29 cellular contexts compared by ENCODE assay signal in the genomic region with DNA sequence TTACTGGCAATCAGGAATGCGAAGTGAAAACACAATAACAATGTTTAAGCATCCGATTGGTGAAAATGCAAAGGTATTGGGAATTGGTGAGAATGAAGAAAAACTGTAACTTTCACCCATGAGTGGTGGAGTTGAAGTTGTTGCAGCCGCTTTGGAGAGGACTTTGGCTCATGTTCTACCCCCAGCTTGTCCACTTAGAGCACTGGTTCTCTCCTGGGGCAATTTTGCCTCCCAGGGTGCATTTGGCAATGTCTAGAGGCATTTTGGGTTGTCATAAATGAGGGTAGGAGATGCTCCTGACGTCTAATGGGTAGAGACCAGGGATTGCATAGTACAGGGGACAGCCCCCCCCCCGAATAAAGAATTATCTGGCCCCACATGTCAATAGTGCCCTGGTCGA.
"Had no signal": no experiment of that assay in that cellular context is flagged by ENCODE, and none has a peak within 500 bp of the region (broad histone marks: within the 10 kb centered on the region; RNA-seq: fewer than 3 reads in every experiment).

No MANE protein-coding gene starts in this region.

- H3K9me3 ChIP-seq: adrenal gland, body of pancreas, breast epithelium had no signal

- H3K4me3 Mint-ChIP-seq: activated CD8-positive, alpha-beta T cell treated with anti-CD3 and anti-CD28 coated beads for 36 hours; activated naive CD4-positive, alpha-beta T cell treated with anti-CD3 and anti-CD28 coated beads for 36 hours; activated T-cell treated with anti-CD3 and anti-CD28 coated beads, Interleukin-2, amount 50 U/mL, for 4 hours; activated T-helper 1 cell treated with anti-CD3 and anti-CD28 coated beads, Interleukin-12 subunit alpha, Interleukin-12 subunit beta, Interleukin-2, Interleukin-4 antibody, amounts not matched to agents 30 ng/mL and 10 ng/mL and 1 ng/mL, durations not matched to agents 14 hours and 24 hours and 36 hours had no signal

- H3K27me3 ChIP-seq: adrenal gland, body of pancreas, breast epithelium had no signal

- DNase-seq: activated CD4-positive, alpha-beta T cell treated with anti-CD3 and anti-CD28 coated beads for 1 hour; activated CD4-positive, alpha-beta T cell treated with anti-CD3 and anti-CD28 coated beads for 48 hours; activated CD4-positive, CD25-positive, alpha-beta regulatory T cell; activated CD8-positive, alpha-beta T cell treated with anti-CD3 and anti-CD28 coated beads for 36 hours; activated gamma-delta T cell treated with Interleukin-2 at 50 U/mL for 16 hours; activated naive CD4-positive, alpha-beta T cell treated with anti-CD3 and anti-CD28 coated beads for 36 hours; activated T-cell treated with anti-CD3 and anti-CD28 coated beads for 4 hours; activated T-cell treated with anti-CD3 and anti-CD28 coated beads, Interleukin-2, amount 50 U/mL, for 4 hours; body of pancreas; Karpas-422; KBM-7; NCI-H1048; NCI-H1105 treated with DMSO at 0.1 percent for 48 hours; NCI-H1436; NCI-H1694; NCI-H1930; NCI-H2081 treated with DMSO at 0.1 percent for 48 hours; NCI-H226; NCI-H526; NCI-H748 treated with DMSO at 0.1 percent for 48 hours; OCI-M1; Right ventricle myocardium superior; T1000; WERI-Rb-1 had no signal

- H3K36me3 Mint-ChIP-seq: activated naive CD4-positive, alpha-beta T cell treated with anti-CD3 and anti-CD28 coated beads, Interleukin-2, amount 50 U/mL, for 72 hours had no signal

- H3K27ac Mint-ChIP-seq: activated CD8-positive, alpha-beta T cell treated with anti-CD3 and anti-CD28 coated beads for 36 hours; activated naive CD4-positive, alpha-beta T cell treated with anti-CD3 and anti-CD28 coated beads for 36 hours; activated naive CD4-positive, alpha-beta T cell treated with anti-CD3 and anti-CD28 coated beads, Interleukin-2, amount 50 U/mL, for 72 hours; activated T-helper 1 cell treated with anti-CD3 and anti-CD28 coated beads, Interleukin-12 subunit alpha, Interleukin-12 subunit beta, Interleukin-2, Interleukin-4 antibody, amounts not matched to agents 30 ng/mL and 10 ng/mL and 1 ng/mL, durations not matched to agents 14 hours and 24 hours and 36 hours had no signal

- FAIRE-seq: astrocyte had no signal

- H3K4me3 ChIP-seq: adrenal gland, body of pancreas, breast epithelium had no signal

- H3K36me3 ChIP-seq: adrenal gland, breast epithelium had no signal

- ATAC-seq: activated CD8-positive, alpha-beta T cell treated with anti-CD3 and anti-CD28 coated beads for 36 hours; activated naive CD4-positive, alpha-beta T cell treated with anti-CD3 and anti-CD28 coated beads, Interleukin-2, amount 50 U/mL, for 72 hours; activated T-cell treated with anti-CD3 and anti-CD28 coated beads, Interleukin-2, amount 50 U/mL, for 4 hours; body of pancreas had no signal

- H3K9me3 Mint-ChIP-seq: activated CD8-positive, alpha-beta T cell treated with anti-CD3 and anti-CD28 coated beads for 36 hours; activated naive CD4-positive, alpha-beta T cell treated with anti-CD3 and anti-CD28 coated beads for 36 hours; activated naive CD4-positive, alpha-beta T cell treated with anti-CD3 and anti-CD28 coated beads, Interleukin-2, amount 50 U/mL, for 72 hours; activated T-cell treated with anti-CD3 and anti-CD28 coated beads, Interleukin-2, amount 50 U/mL, for 4 hours; activated T-helper 1 cell treated with anti-CD3 and anti-CD28 coated beads, Interleukin-12 subunit alpha, Interleukin-12 subunit beta, Interleukin-2, Interleukin-4 antibody, amounts not matched to agents 30 ng/mL and 10 ng/mL and 1 ng/mL, durations not matched to agents 14 hours and 24 hours and 36 hours had no signal

- H3K4me1 ChIP-seq: body of pancreas, breast epithelium had no signal

- H3K27ac ChIP-seq: adrenal gland, body of pancreas, WERI-Rb-1 had no signal
